ENCODE assay signal across 17 cellular contexts in the genomic region with DNA sequence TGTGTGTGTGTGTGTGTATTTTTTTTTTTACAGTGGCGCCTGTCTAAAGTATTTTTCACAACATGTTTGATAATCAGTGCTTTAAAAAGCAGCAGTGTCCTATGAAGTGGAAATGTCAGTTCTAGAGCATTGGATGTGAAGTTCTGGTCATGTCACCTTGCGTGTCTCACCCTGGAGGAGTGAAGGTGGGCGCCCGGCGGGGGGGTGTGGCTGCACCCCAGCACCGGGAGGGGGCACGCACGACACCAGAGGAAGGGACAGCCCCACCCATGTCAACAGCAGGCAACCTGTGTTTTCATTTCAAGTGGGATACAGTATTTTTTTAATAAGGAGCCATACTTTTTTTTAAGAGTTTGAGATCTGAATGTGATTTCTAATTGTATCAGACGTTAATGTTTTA.
"Had no signal": no experiment of that assay in that cellular context is flagged by ENCODE, and none has a peak within 500 bp of the region (broad histone marks: within the 10 kb centered on the region; RNA-seq: fewer than 3 reads in every experiment).

No MANE protein-coding gene starts in this region.

- H3K9me3 Mint-ChIP-seq: brain had no signal

- FAIRE-seq: endothelial cell of umbilical vein had no signal

- H3K4me3 Mint-ChIP-seq: activated naive CD8-positive, alpha-beta T cell; brain had no signal

- H3K27me3 Mint-ChIP-seq: activated naive CD8-positive, alpha-beta T cell had no signal

- DNase-seq: activated CD4-positive, alpha-beta T cell treated with anti-CD3 and anti-CD28 coated beads, Interleukin-2, amount 50 U/mL, for 4 hours; activated CD4-positive, CD25-positive, alpha-beta regulatory T cell treated with anti-CD3 and anti-CD28 coated beads, Interleukin-2, amount 50 U/mL, for 72 hours; activated effector memory CD4-positive, alpha-beta T cell treated with anti-CD3 and anti-CD28 coated beads, Interleukin-2, amount 50 U/mL, for 16 hours; central memory CD4-positive, alpha-beta T cell; cortex of kidney; effector CD4-positive, alpha-beta T cell; glutamatergic neuron; left ventricle myocardium inferior; mesendoderm; retina; stimulated activated CD4-positive, alpha-beta T cell treated with anti-CD3 and anti-CD28 coated beads, Interleukin-2, amount 100 ng/mL, for 48 hours; stimulated activated naive CD4-positive, alpha-beta T cell; substantia nigra; upper lobe of left lung had no signal

- H3K36me3 Mint-ChIP-seq: activated naive CD8-positive, alpha-beta T cell; brain had no signal
